In the genomic region with DNA sequence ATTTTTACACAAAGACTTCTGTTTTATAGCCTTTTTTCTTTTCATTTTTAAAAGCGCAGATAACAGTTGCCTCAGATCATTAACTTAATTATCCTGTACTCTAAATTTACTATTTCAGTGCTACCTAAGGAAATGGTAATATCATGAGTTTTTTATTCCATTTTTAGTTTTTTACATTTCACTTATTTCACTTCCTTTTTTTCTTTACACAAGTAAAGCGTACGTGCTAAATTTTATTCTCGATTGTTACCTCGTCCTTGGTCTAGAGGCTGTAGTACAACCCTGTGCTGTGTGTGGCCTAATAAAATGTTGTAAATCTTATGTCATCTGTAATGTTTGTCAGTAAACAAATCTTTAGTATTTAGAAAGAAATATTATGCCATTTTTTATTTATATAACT, we compare ENCODE assay signal across 15 cellular contexts. TPM values are rescaled to one million over a fixed set of nuclear protein-coding genes. Genes with fewer than 3 reads are reported as not detected.
DNase-seq lines count a peak whose midpoint lies in the region; ATAC-seq and TF ChIP-seq lines count a peak whose summit lies in the region.
"Had no signal": no experiment of that assay in that cellular context is flagged by ENCODE, and none has a peak within 500 bp of the region (broad histone marks: within the 10 kb centered on the region; RNA-seq: fewer than 3 reads in every experiment).

No MANE protein-coding gene starts in this region.

- H3K4me3 ChIP-seq in ascending aorta (no peak overlapping the region), right atrium auricular region (no peak overlapping the region)
- H3K4me3 ChIP-seq: K562, SJCRH30 had no signal

- H3K36me3 ChIP-seq in ascending aorta (no peaks in the 10 kb centered on the region), right atrium auricular region (no peaks in the 10 kb centered on the region)
- H3K36me3 ChIP-seq: SJCRH30 had no signal

- peak overlapping the region; percentile 7 to 12 for H3K27ac ChIP-seq in ascending aorta
- H3K27ac ChIP-seq in right atrium auricular region = no peak overlapping the region
- H3K27ac ChIP-seq: parathyroid adenoma, SJCRH30 had no signal

- H3K9me3 ChIP-seq in ascending aorta = no peaks in the 10 kb centered on the region
- no peaks in the 10 kb centered on the region for H3K9me3 ChIP-seq in right atrium auricular region
- H3K9me3 ChIP-seq: SJCRH30 had no signal

- H3K27me3 ChIP-seq in ascending aorta (no peaks in the 10 kb centered on the region), right atrium auricular region (no peaks in the 10 kb centered on the region)
- H3K27me3 ChIP-seq: SJCRH30 had no signal

- DNase-seq in ascending aorta (ENCODE audit: low spot score in 2 of 2) (no peak), mucosa of gallbladder (ENCODE audit: low spot score) (no peak), right atrium auricular region (ENCODE audit: low spot score) (no peak), GDM1 (lab: John Stamatoyannopoulos, UW) (no peak)
- DNase-seq in stimulated activated CD4-positive, alpha-beta T cell treated with anti-CD3 and anti-CD28 coated beads, Interleukin-1b, Interleukin-23, amount 100 ng/mL, for 48 hours = no peak
- DNase-seq: activated CD4-positive, alpha-beta T cell treated with anti-CD3 and anti-CD28 coated beads for 48 hours; activated naive CD4-positive, alpha-beta T cell; H9; NCI-H2227 treated with DMSO at 0.1 percent for 48 hours; SJCRH30 had no signal

- H3K4me1 ChIP-seq in ascending aorta (peaks cover 0 to 66% of the 10 kb centered on the region in 2 donors), right atrium auricular region (peaks cover 0 to 33% of the 10 kb centered on the region in 2 donors)

- ATAC-seq in GM18498 (IDR thresholded peaks at IDR 0.05; ENCODE audit: unreplicated experiment) (peak; percentile 64), GM21367 (IDR thresholded peaks at IDR 0.05; ENCODE audit: unreplicated experiment) (peak; percentile 78), HG03066 (IDR thresholded peaks at IDR 0.05; ENCODE audit: low read depth, unreplicated experiment) (peak; percentile 71)
- ATAC-seq: K562 had no signal

- intact Hi-C loops in ascending aorta (cut with DNase I) = loop anchor here (5.0 kb wide), 1 partner anchor 37 kb away; no protein-coding TSS in a partner anchor

- TF ChIP-seq CTCF in ascending aorta (IDR thresholded peaks at IDR 0.05) (no peak), right atrium auricular region (IDR thresholded peaks at IDR 0.05) (no peak)

RNA-seq across cellular contexts. Expression of a gene that starts 49.2 kb away (rescaled TPM):
- total RNA-seq in ascending aorta (273 TPM), mucosa of gallbladder (153 TPM), right atrium auricular region (10 to 100 TPM; 49.1 to 71.3 TPM)

Comparison
In these comparisons a context has a peak if more than half of its experiments do, and no peak if none do; other contexts are left out.
1. H3K27ac ChIP-seq: peak in ascending aorta (2 of 2); none in right atrium auricular region (0 of 2).
2. Peak in every context shown above with its lines, with median percentiles within 50 percentile points of each other: ATAC-seq.